ENCODE assay signal across 1 cellular context in genomic region chr1:52677407-52677806, GRCh38.
TF ChIP-seq lines count a peak whose summit lies in the region.

No MANE protein-coding gene starts in this region.

TF ChIP-seq in endothelial cell of umbilical vein, 7 proteins besides CTCF, POLR2A, EP300 and RAD21 (continued from another document):
- no peak for TF ChIP-seq POLR2AphosphoS5 (IDR thresholded peaks at IDR 0.05; ENCODE audit: insufficient read depth, low read depth, low read length)
- TF ChIP-seq EZH2 (IDR thresholded peaks at IDR 0.05; ENCODE audit: borderline replicate concordance, low read depth, low read length, severe bottlenecking) = no peak
TF ChIP-seq in endothelial cell of umbilical vein: peak in this region for 0.
